1 cellular context compared by ENCODE assay signal in the genomic region with DNA sequence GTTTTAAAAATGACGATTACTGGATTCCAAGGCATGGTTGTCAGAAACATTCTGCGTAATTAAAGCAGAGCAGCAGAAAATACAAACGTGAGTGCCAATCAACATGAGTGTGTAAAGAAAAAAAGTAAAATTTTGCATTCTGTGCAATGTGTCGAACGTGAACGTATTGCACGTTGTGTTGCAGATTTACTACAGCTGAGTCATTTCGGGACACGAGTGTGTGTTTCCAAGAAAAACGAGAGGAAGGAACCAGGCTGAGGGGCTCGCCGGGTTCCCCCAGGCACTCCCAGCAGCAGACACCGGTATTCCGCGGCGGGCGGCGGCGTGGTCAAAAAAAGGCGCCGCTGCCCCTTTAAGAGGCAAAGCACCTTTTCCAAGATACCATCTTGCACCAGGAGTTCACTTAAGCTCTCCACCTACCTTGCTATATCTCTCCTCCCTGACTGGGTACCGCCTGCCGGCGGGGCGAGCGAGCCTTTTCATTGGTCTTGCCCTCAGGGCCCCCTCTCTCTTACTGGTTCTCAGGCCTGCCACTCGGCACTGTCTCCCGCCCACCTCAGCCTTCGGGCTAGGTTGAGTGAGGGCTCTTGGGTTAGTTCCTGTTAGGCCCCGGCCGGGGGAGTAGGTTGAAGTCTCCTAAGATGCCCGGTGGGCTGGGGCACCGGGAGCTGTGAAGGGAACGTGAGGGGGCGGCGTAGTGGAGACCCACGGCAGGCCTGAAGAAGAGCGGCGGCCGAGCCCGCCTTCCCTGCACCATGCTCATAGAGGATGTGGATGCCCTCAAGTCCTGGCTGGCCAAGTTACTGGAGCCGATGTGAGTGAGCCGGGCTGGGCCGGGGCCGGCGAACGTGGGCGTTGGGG.
A peak's percentile ranks its signal among the peaks of the same experiment; 100 is the strongest.
TF ChIP-seq lines count a peak whose summit lies in the region.

A gene with protein sequence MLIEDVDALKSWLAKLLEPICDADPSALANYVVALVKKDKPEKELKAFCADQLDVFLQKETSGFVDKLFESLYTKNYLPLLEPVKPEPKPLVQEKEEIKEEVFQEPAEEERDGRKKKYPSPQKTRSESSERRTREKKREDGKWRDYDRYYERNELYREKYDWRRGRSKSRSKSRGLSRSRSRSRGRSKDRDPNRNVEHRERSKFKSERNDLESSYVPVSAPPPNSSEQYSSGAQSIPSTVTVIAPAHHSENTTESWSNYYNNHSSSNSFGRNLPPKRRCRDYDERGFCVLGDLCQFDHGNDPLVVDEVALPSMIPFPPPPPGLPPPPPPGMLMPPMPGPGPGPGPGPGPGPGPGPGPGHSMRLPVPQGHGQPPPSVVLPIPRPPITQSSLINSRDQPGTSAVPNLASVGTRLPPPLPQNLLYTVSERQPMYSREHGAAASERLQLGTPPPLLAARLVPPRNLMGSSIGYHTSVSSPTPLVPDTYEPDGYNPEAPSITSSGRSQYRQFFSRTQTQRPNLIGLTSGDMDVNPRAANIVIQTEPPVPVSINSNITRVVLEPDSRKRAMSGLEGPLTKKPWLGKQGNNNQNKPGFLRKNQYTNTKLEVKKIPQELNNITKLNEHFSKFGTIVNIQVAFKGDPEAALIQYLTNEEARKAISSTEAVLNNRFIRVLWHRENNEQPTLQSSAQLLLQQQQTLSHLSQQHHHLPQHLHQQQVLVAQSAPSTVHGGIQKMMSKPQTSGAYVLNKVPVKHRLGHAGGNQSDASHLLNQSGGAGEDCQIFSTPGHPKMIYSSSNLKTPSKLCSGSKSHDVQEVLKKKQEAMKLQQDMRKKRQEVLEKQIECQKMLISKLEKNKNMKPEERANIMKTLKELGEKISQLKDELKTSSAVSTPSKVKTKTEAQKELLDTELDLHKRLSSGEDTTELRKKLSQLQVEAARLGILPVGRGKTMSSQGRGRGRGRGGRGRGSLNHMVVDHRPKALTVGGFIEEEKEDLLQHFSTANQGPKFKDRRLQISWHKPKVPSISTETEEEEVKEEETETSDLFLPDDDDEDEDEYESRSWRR (plus strand): TSS at position 595 of the 861 bp plus-strand sequence. CDS start 161 bp downstream, at position 756.

TF ChIP-seq in GM12878, 131 proteins besides CTCF, POLR2A, EP300 and RAD21 (continued from another document and continues in another):
- peak; percentile 57 for TF ChIP-seq CEBPZ (IDR thresholded peaks at IDR 0.05; ENCODE audit: low read depth, low read length)
- TF ChIP-seq SRF (IDR thresholded peaks at IDR 0.05; ENCODE audit: low read depth in 2 of 2, low read length in 2 of 2), result no peak
- TF ChIP-seq, protein P1, sequence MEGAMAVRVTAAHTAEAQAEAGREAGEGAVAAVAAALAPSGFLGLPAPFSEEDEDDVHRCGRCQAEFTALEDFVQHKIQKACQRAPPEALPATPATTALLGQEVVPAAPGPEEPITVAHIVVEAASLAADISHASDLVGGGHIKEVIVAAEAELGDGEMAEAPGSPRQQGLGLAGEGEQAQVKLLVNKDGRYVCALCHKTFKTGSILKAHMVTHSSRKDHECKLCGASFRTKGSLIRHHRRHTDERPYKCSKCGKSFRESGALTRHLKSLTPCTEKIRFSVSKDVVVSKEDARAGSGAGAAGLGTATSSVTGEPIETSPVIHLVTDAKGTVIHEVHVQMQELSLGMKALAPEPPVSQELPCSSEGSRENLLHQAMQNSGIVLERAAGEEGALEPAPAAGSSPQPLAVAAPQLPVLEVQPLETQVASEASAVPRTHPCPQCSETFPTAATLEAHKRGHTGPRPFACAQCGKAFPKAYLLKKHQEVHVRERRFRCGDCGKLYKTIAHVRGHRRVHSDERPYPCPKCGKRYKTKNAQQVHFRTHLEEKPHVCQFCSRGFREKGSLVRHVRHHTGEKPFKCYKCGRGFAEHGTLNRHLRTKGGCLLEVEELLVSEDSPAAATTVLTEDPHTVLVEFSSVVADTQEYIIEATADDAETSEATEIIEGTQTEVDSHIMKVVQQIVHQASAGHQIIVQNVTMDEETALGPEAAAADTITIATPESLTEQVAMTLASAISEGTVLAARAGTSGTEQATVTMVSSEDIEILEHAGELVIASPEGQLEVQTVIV (IDR thresholded peaks at IDR 0.05; ENCODE audit: borderline replicate concordance, partially characterized antibody), result peak; percentile 60
- TF ChIP-seq FOXK2 (IDR thresholded peaks at IDR 0.05), result no peak
- 0 out of 2 replicates have a peak, but pooled peaks have one; percentile 23 for TF ChIP-seq FOXM1 (IDR thresholded peaks at IDR 0.05; ENCODE audit: low read depth, low read length)
- 0 out of 2 replicates have a peak, but pooled peaks have one; percentile 23 for TF ChIP-seq CHD1 (IDR thresholded peaks at IDR 0.05; ENCODE audit: low read depth, low read length)
- peak; percentile 97 for TF ChIP-seq FOS (IDR thresholded peaks at IDR 0.05; ENCODE audit: borderline replicate concordance, extremely low read depth, insufficient read length)
- peak; percentile 78 for TF ChIP-seq CREM (IDR thresholded peaks at IDR 0.05; ENCODE audit: low read depth)
- no peak for TF ChIP-seq NFXL1 (IDR thresholded peaks at IDR 0.05; ENCODE audit: borderline replicate concordance)
- no peak for TF ChIP-seq YBX1 (IDR thresholded peaks at IDR 0.05)
- TF ChIP-seq NR2C2 (IDR thresholded peaks at IDR 0.05; ENCODE audit: borderline replicate concordance, control insufficient read depth, insufficient read length, low read depth), result no peak
- TF ChIP-seq IRF3 (IDR thresholded peaks at IDR 0.05), result peak; percentile 98
- TF ChIP-seq E2F8 (IDR thresholded peaks at IDR 0.05; ENCODE audit: low read depth, partially characterized antibody), result no peak
- TF ChIP-seq CHD2 (IDR thresholded peaks at IDR 0.05; ENCODE audit: borderline replicate concordance, low read depth, low read length), result peak; percentile 98
- 0 out of 2 replicates have a peak, but pooled peaks have one; percentile 27 for TF ChIP-seq MLLT1 (IDR thresholded peaks at IDR 0.05)
- TF ChIP-seq IKZF2 (IDR thresholded peaks at IDR 0.05), result peak; percentile 56 to 58
- TF ChIP-seq, protein P2, sequence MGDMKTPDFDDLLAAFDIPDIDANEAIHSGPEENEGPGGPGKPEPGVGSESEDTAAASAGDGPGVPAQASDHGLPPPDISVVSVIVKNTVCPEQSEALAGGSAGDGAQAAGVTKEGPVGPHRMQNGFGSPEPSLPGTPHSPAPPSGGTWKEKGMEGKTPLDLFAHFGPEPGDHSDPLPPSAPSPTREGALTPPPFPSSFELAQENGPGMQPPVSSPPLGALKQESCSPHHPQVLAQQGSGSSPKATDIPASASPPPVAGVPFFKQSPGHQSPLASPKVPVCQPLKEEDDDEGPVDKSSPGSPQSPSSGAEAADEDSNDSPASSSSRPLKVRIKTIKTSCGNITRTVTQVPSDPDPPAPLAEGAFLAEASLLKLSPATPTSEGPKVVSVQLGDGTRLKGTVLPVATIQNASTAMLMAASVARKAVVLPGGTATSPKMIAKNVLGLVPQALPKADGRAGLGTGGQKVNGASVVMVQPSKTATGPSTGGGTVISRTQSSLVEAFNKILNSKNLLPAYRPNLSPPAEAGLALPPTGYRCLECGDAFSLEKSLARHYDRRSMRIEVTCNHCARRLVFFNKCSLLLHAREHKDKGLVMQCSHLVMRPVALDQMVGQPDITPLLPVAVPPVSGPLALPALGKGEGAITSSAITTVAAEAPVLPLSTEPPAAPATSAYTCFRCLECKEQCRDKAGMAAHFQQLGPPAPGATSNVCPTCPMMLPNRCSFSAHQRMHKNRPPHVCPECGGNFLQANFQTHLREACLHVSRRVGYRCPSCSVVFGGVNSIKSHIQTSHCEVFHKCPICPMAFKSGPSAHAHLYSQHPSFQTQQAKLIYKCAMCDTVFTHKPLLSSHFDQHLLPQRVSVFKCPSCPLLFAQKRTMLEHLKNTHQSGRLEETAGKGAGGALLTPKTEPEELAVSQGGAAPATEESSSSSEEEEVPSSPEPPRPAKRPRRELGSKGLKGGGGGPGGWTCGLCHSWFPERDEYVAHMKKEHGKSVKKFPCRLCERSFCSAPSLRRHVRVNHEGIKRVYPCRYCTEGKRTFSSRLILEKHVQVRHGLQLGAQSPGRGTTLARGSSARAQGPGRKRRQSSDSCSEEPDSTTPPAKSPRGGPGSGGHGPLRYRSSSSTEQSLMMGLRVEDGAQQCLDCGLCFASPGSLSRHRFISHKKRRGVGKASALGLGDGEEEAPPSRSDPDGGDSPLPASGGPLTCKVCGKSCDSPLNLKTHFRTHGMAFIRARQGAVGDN (IDR thresholded peaks at IDR 0.05), result no peak
- TF ChIP-seq SMAD5 (IDR thresholded peaks at IDR 0.05; ENCODE audit: low read depth), result 0 out of 2 replicates have a peak, but pooled peaks have one; percentile 54
- TF ChIP-seq NBN (IDR thresholded peaks at IDR 0.05), result peak; percentile 54
- TF ChIP-seq RELA (IDR thresholded peaks at IDR 0.05; ENCODE audit: borderline replicate concordance, partially characterized antibody), result peak; percentile 9
- peak; percentile 78 for TF ChIP-seq POLR2AphosphoS5 (IDR thresholded peaks at IDR 0.05; ENCODE audit: low read length)
- peak; percentile 15 for TF ChIP-seq SKIL (IDR thresholded peaks at IDR 0.05; ENCODE audit: low read depth, poor library complexity, severe bottlenecking)
- no peak for TF ChIP-seq NR2F1 (conservative IDR thresholded peaks at IDR 0.05)
- TF ChIP-seq GABPA (IDR thresholded peaks at IDR 0.05; ENCODE audit: low read depth), result 0 out of 2 replicates have a peak, but pooled peaks have one; percentile 16
- TF ChIP-seq RCOR1 (conservative IDR thresholded peaks at IDR 0.05; ENCODE audit: low read depth, low read length), result no peak
- no peak for TF ChIP-seq HDGF (IDR thresholded peaks at IDR 0.05)
